12 cellular contexts compared by ENCODE assay signal in genomic region chr4:13535708-13536361, GRCh38. TPM values are rescaled to one million over a fixed set of nuclear protein-coding genes. Genes with fewer than 3 reads are reported as not detected.
A peak's percentile ranks its signal among the peaks of the same experiment; 100 is the strongest.
DNase-seq lines count a peak whose midpoint lies in the region; ATAC-seq and TF ChIP-seq lines count a peak whose summit lies in the region.
"Had no signal": no experiment of that assay in that cellular context is flagged by ENCODE, and none has a peak within 500 bp of the region (broad histone marks: within the 10 kb centered on the region; RNA-seq: fewer than 3 reads in every experiment).

No MANE protein-coding gene starts in this region.

- peaks cover 0 to 31% (median 3%) of the 10 kb centered on the region in 5 experiments for H3K9me3 Mint-ChIP-seq in brain
- peaks cover 7% of the 10 kb centered on the region for H3K9me3 Mint-ChIP-seq in T-helper 2 cell treated with Interferon-gamma antibody and Interleukin-4, amounts not matched to agents 5 μg/mL and 100 μg/mL, for 36 hours

- H3K27ac ChIP-seq in neuronal stem cell (replicated peaks; ENCODE audit: low read length): no peak overlapping the region
- H3K27ac ChIP-seq: SJSA1, testis had no signal

- peak overlapping the region; percentile 12 for H3K9ac ChIP-seq in neuronal stem cell (ENCODE audit: low read depth, low read length, poor library complexity)

- peaks cover 11 to 37% of the 10 kb centered on the region in 2 donors for H3K9me3 ChIP-seq in neuronal stem cell (replicated peaks in 1 of 2; ENCODE audit: control insufficient read depth in 2 of 2, insufficient read depth in 1 of 2, low read depth in 1 of 2, low read length in 2 of 2)
- H3K9me3 ChIP-seq: SJSA1, testis had no signal

- DNase-seq in D341Med (ENCODE audit: low spot score) (peak; percentile 22), H7 (peak; percentile 78), neuronal stem cell (ENCODE audit: low spot score) (no peak), NCI-H2081 treated with DMSO at 0.1 percent for 48 hours (lab: John Stamatoyannopoulos, UW) (no peak)
- no peak for DNase-seq in T-helper 2 cell treated with Interferon-gamma antibody and Interleukin-4, amounts not matched to agents 5 μg/mL and 100 μg/mL, for 36 hours (ENCODE audit: low spot score)
- DNase-seq: activated CD4-positive, CD25-positive, alpha-beta regulatory T cell treated with anti-CD3 and anti-CD28 coated beads, Interleukin-2, amount 50 U/mL, for 72 hours; NCI-H1436; NK-92 treated with Interleukin-12 subunit alpha and Interleukin-12 subunit beta, amount 100 ng/mL, for 24 hours; testis had no signal

- H2AFZ ChIP-seq in neuronal stem cell (ENCODE audit: low read length): peak overlapping the region; percentile 1

- H2AK5ac ChIP-seq in neuronal stem cell (ENCODE audit: low read depth, low read length): no peak overlapping the region

- peak overlapping the region; percentile 1 for H3K18ac ChIP-seq in neuronal stem cell (ENCODE audit: low read length)

- no peak overlapping the region for H2BK120ac ChIP-seq in neuronal stem cell (ENCODE audit: low read depth, low read length)

- no peaks in the 10 kb centered on the region for H3K36me3 ChIP-seq in H7 (replicated peaks; ENCODE audit: control insufficient read depth, insufficient read depth, low read length)
- peaks cover 0 to 5% of the 10 kb centered on the region in 2 donors for H3K36me3 ChIP-seq in neuronal stem cell (replicated peaks in 1 of 2; ENCODE audit: control insufficient read depth in 2 of 2, insufficient read depth in 2 of 2, low read length in 2 of 2)
- H3K36me3 ChIP-seq: SJSA1 had no signal

- H3K4ac ChIP-seq in neuronal stem cell (ENCODE audit: low read length): no peak overlapping the region

- H3K4me1 ChIP-seq in neuronal stem cell (ENCODE audit: control insufficient read depth in 2 of 2, insufficient read depth in 1 of 2, low read depth in 1 of 2, low read length in 2 of 2): peaks cover 4 to 12% of the 10 kb centered on the region in 2 donors
- H3K4me1 ChIP-seq: SJSA1, testis had no signal

- H3K4me2 ChIP-seq in neuronal stem cell (ENCODE audit: insufficient read depth, low read length, poor library complexity, severe bottlenecking): no peak overlapping the region

- H4K91ac ChIP-seq in neuronal stem cell (ENCODE audit: low read depth, low read length, poor library complexity): no peak overlapping the region

- H3K27me3 Mint-ChIP-seq in brain: peaks cover 100% of the 10 kb centered on the region
- peaks cover 97% of the 10 kb centered on the region for H3K27me3 Mint-ChIP-seq in T-helper 2 cell treated with Interferon-gamma antibody and Interleukin-4, amounts not matched to agents 5 μg/mL and 100 μg/mL, for 36 hours (ENCODE audit: low read depth)

- peak overlapping the region; percentile 34 for H3K23ac ChIP-seq in neuronal stem cell (ENCODE audit: low read depth, low read length, poor library complexity)

- H3K27ac Mint-ChIP-seq in brain: no peak overlapping the region
- H3K27ac Mint-ChIP-seq in T-helper 2 cell treated with Interferon-gamma antibody and Interleukin-4, amounts not matched to agents 5 μg/mL and 100 μg/mL, for 36 hours: no peak overlapping the region

- H3K4me3 ChIP-seq in H7 (ENCODE audit: insufficient read depth, low read depth, low read length): peak overlapping the region; percentile 13; the same call in 1 of the 2 replicates
- no peak overlapping the region for H3K4me3 ChIP-seq in neuronal stem cell (ENCODE audit: low read length in 2 of 2)
- H3K4me3 ChIP-seq: SJSA1, testis had no signal

- H2BK12ac ChIP-seq in neuronal stem cell (ENCODE audit: low read length): no peak overlapping the region

- no peak overlapping the region for H2BK15ac ChIP-seq in neuronal stem cell (ENCODE audit: low read length)

- no peak overlapping the region for H2BK5ac ChIP-seq in neuronal stem cell (ENCODE audit: low read length)

- H3K4me3 Mint-ChIP-seq in brain: peak overlapping the region in 3 of 5 experiments; percentile 28 to 51 (median 46)
- no peak overlapping the region for H3K4me3 Mint-ChIP-seq in T-helper 2 cell treated with Interferon-gamma antibody and Interleukin-4, amounts not matched to agents 5 μg/mL and 100 μg/mL, for 36 hours

- no peaks in the 10 kb centered on the region for H3K79me1 ChIP-seq in neuronal stem cell (ENCODE audit: low read depth, low read length)

- H3K14ac ChIP-seq in neuronal stem cell (ENCODE audit: low read length): no peak overlapping the region

- H4K8ac ChIP-seq in neuronal stem cell (ENCODE audit: low read depth, low read length): no peak overlapping the region

- H3K36me3 Mint-ChIP-seq in brain: no peaks in the 10 kb centered on the region
- peaks cover 4% of the 10 kb centered on the region for H3K36me3 Mint-ChIP-seq in T-helper 2 cell treated with Interferon-gamma antibody and Interleukin-4, amounts not matched to agents 5 μg/mL and 100 μg/mL, for 36 hours (ENCODE audit: low read depth)

- no CpG with 5 or more reads among the region's 39 CpGs for WGBS in neuronal stem cell (ENCODE audit: extremely low coverage in 2 of 2, insufficient read length in 2 of 2, insufficient replicate concordance in 1 of 2), 2 donors

- peaks cover 97% of the 10 kb centered on the region for H3K27me3 ChIP-seq in H7 (ENCODE audit: control insufficient read depth, insufficient read depth, low read length)
- H3K27me3 ChIP-seq in neuronal stem cell (ENCODE audit: control insufficient read depth in 3 of 3, insufficient read depth in 3 of 3, low read depth in 1 of 3, low read length in 3 of 3): peaks cover 86 to 99% (median 91%) of the 10 kb centered on the region in 3 experiments
- H3K27me3 ChIP-seq: SJSA1 had no signal

- TF ChIP-seq CTCF in brain (conservative IDR thresholded peaks at IDR 0.05): no peak

- no peak for ATAC-seq in GM19324 (IDR thresholded peaks at IDR 0.05; ENCODE audit: low FRiP score, unreplicated experiment)

- peaks cover 39% of the 10 kb centered on the region for H3K4me1 Mint-ChIP-seq in brain
- H3K4me1 Mint-ChIP-seq in T-helper 2 cell treated with Interferon-gamma antibody and Interleukin-4, amounts not matched to agents 5 μg/mL and 100 μg/mL, for 36 hours (ENCODE audit: low read depth): peaks cover 13% of the 10 kb centered on the region

RNA-seq across cellular contexts. Expression of gene NKX3-2, which starts 8.5 kb away (rescaled TPM):
- total RNA-seq in H7 (2014; rRNA removed; shearing (Covaris generic)): 0.52 and 0.76 TPM in 2 replicates
- polyA plus RNA-seq in brain (ENCODE audit: insufficient read depth, low read depth, low replicate concordance): 0.25 TPM
- 0.04 TPM for polyA plus RNA-seq in neuronal stem cell (2013, experiment 1 of 2)
- polyA plus RNA-seq in neuronal stem cell (2013, experiment 2 of 2): 0.04 TPM

RNA-seq across cellular contexts. Expression of gene RAB28, which starts 51.7 kb away (rescaled TPM):
- total RNA-seq in H7 (2014; rRNA removed; shearing (Covaris generic)): 27.7 and 32.4 TPM in 2 replicates
- 19.2 TPM for polyA plus RNA-seq in brain (ENCODE audit: insufficient read depth, low read depth, low replicate concordance)
- polyA plus RNA-seq in neuronal stem cell (2013, experiment 1 of 2): 46.0 TPM
- polyA plus RNA-seq in neuronal stem cell (2013, experiment 2 of 2): 47.0 TPM

Comparison
In these comparisons a context has a peak if more than half of its experiments do, and no peak if none do; other contexts are left out.
1. DNase-seq: peak in D341Med (single experiment) and H7 (single experiment); none in neuronal stem cell (single experiment), T-helper 2 cell treated with Interferon-gamma antibody and Interleukin-4, amounts not matched to agents 5 μg/mL and 100 μg/mL, for 36 hours (single experiment) and NCI-H2081 treated with DMSO at 0.1 percent for 48 hours (single experiment).